Comparison of ENCODE assay signal across 12 cellular contexts in the genomic region with DNA sequence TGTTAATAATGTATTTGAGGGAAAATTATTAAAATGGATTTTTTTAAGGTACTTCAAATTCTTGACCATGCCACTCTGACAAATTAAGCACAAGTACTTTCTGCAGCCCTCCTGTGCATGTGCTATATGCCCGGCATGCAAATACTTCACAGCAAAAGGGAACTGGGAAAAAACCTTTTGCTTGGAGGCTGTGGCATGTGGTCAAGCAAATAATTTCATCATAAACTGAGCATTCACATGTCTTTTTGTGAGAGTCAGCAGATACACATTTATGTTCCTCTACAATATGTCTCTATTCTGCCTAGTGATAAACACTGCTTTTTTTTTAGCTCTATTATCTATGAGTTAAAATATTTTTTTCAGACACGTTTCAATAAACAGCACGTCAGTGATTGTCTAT. TPM values are rescaled to one million over a fixed set of nuclear protein-coding genes. Genes with fewer than 3 reads are reported as not detected.
DNase-seq lines count a peak whose midpoint lies in the region; ATAC-seq, FAIRE-seq and TF ChIP-seq lines count a peak whose summit lies in the region.
"Had no signal": no experiment of that assay in that cellular context is flagged by ENCODE, and none has a peak within 500 bp of the region (broad histone marks: within the 10 kb centered on the region; RNA-seq: fewer than 3 reads in every experiment).

No MANE protein-coding gene starts in this region.

- no peak overlapping the region for H3K4me3 Mint-ChIP-seq in stimulated activated naive CD8-positive, alpha-beta T cell treated with anti-CD3 and anti-CD28 coated beads, Interleukin-15, amount 100 ng/mL, for 72 hours
- H3K4me3 Mint-ChIP-seq: T-cell had no signal

- no peak overlapping the region for H3K27ac Mint-ChIP-seq in stimulated activated naive CD8-positive, alpha-beta T cell treated with anti-CD3 and anti-CD28 coated beads, Interleukin-15, amount 100 ng/mL, for 72 hours
- H3K27ac Mint-ChIP-seq: T-cell had no signal

- peaks cover 20 to 21% of the 10 kb centered on the region in 2 donors for H3K9me3 Mint-ChIP-seq in stimulated activated naive CD8-positive, alpha-beta T cell treated with anti-CD3 and anti-CD28 coated beads, Interleukin-15, amount 100 ng/mL, for 72 hours

- ATAC-seq in HG02678 (IDR thresholded peaks at IDR 0.05; ENCODE audit: unreplicated experiment) (peak; percentile 91), GM21576 (IDR thresholded peaks at IDR 0.05; ENCODE audit: unreplicated experiment) (no peak), HG02970 (IDR thresholded peaks at IDR 0.05; ENCODE audit: low FRiP score, unreplicated experiment) (no peak)
- ATAC-seq in stimulated activated naive CD8-positive, alpha-beta T cell treated with anti-CD3 and anti-CD28 coated beads, Interleukin-15, amount 100 ng/mL, for 72 hours: no peak
- ATAC-seq: T-cell had no signal

- peak; percentile 23 for FAIRE-seq in GM12891 (lab: Jason Lieb, UNC)

- TF ChIP-seq POLR2A in GM12891 (IDR thresholded peaks at IDR 0.05; ENCODE audit: low read depth, low read length): no peak

- H3K27me3 Mint-ChIP-seq in stimulated activated naive CD8-positive, alpha-beta T cell treated with anti-CD3 and anti-CD28 coated beads, Interleukin-15, amount 100 ng/mL, for 72 hours: no peaks in the 10 kb centered on the region

- no peak for DNase-seq in GM12891 (ENCODE audit: insufficient read length, low spot score)
- DNase-seq in NOMO-1 treated with dmso at 0.1 percent for 144 hours (lab: John Stamatoyannopoulos, UW; ENCODE audit: unreplicated experiment): peak; percentile 96
- DNase-seq in glomerular visceral epithelial cell (ENCODE audit: extremely low spot score): peak; percentile 73
- no peak for DNase-seq in activated CD4-positive, alpha-beta T cell treated with anti-CD3 and anti-CD28 coated beads for 48 hours
- DNase-seq in stimulated activated naive CD8-positive, alpha-beta T cell treated with anti-CD3 and anti-CD28 coated beads, Interleukin-15, amount 100 ng/mL, for 72 hours: no peak
- DNase-seq: activated CD4-positive, alpha-beta T cell treated with anti-CD3 and anti-CD28 coated beads, Interleukin-2, amount 50 U/mL, for 4 hours; activated naive CD4-positive, alpha-beta T cell treated with anti-CD3 and anti-CD28 coated beads, Interleukin-2, amount 50 U/mL, for 16 hours; hypothalamus; T-cell had no signal

- H3K4me1 Mint-ChIP-seq in stimulated activated naive CD8-positive, alpha-beta T cell treated with anti-CD3 and anti-CD28 coated beads, Interleukin-15, amount 100 ng/mL, for 72 hours: no peaks in the 10 kb centered on the region
- H3K4me1 Mint-ChIP-seq: T-cell had no signal

TF ChIP-seq in GM12891, 5 proteins besides CTCF, POLR2A, EP300 and RAD21:
- no peak for TF ChIP-seq POLR2AphosphoS5 (IDR thresholded peaks at IDR 0.05; ENCODE audit: low read depth, low read length)
- peak; percentile 93 for TF ChIP-seq SPI1 (IDR thresholded peaks at IDR 0.05; ENCODE audit: low read depth, low read length)
- peak; percentile 92 for TF ChIP-seq POU2F2 (IDR thresholded peaks at IDR 0.05; ENCODE audit: low read depth, low read length)
- TF ChIP-seq TAF1 (IDR thresholded peaks at IDR 0.05; ENCODE audit: low read depth, low read length): no peak

RNA-seq across cellular contexts. Expression of a gene that starts 53.7 kb away (rescaled TPM):
- polyA plus RNA-seq in GM12891 (2012; ENCODE audit: low read depth, missing spikeins): 0.85 TPM

Comparison
In these comparisons a context has a peak if more than half of its experiments do, and no peak if none do; other contexts are left out.
1. DNase-seq: peak in NOMO-1 treated with dmso at 0.1 percent for 144 hours (single experiment) and glomerular visceral epithelial cell (single experiment); none in GM12891 (single experiment), activated CD4-positive, alpha-beta T cell treated with anti-CD3 and anti-CD28 coated beads for 48 hours (single experiment) and stimulated activated naive CD8-positive, alpha-beta T cell treated with anti-CD3 and anti-CD28 coated beads, Interleukin-15, amount 100 ng/mL, for 72 hours (0 of 2).